ENCODE assay signal across 27 cellular contexts in the genomic region with DNA sequence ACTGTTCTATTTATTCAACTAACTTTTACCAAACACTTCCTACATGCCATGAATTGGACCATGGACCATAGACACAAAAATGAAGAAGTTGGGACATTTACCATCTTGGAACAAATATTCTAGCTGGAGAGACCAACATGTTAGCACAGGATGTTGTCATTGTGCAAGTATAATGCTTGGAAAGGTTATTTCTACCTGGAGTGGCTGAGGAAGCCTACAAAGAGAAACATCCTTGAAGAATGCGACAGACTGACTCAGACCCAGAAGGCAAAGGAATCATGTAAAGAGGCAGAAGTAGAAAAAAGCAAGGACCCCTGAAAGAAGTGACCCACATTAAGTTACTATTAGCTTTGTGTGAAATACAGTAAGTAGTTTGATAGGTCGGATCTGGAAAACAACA.
"Had no signal": no experiment of that assay in that cellular context is flagged by ENCODE, and none has a peak within 500 bp of the region (broad histone marks: within the 10 kb centered on the region; RNA-seq: fewer than 3 reads in every experiment).

No MANE protein-coding gene starts in this region.

- H3K9me3 ChIP-seq: ovary, sigmoid colon, thyroid gland, upper lobe of left lung had no signal

- H3K27ac Mint-ChIP-seq: nephron; neural progenitor cell; progenitor cell of endocrine pancreas; stimulated activated effector memory CD8-positive, alpha-beta T cell treated with anti-CD3 and anti-CD28 coated beads, Interleukin-12 subunit alpha, Interleukin-12 subunit beta, amount 100 ng/mL, for 72 hours; stimulated activated naive B cell treated with anti-CD40 and anti-IgM and Interleukin-4, amounts not matched to agents 10 μg/mL and 1 μg/mL and 100 μg/mL, for 72 hours; stimulated activated naive CD8-positive, alpha-beta T cell treated with anti-CD3 and anti-CD28 coated beads, Interleukin-15, Interleukin-2, amounts not matched to agents 100 ng/mL and 50 ng/mL, for 24 hours had no signal

- H3K36me3 ChIP-seq: neural progenitor cell, ovary, right lobe of liver, sigmoid colon, stomach, thoracic aorta, thyroid gland, tibial nerve, upper lobe of left lung, vagina had no signal

- H3K4me3 Mint-ChIP-seq: nephron; neural progenitor cell; stimulated activated effector memory CD8-positive, alpha-beta T cell treated with anti-CD3 and anti-CD28 coated beads, Interleukin-12 subunit alpha, Interleukin-12 subunit beta, amount 100 ng/mL, for 72 hours; stimulated activated naive B cell treated with anti-CD40 and anti-IgM and Interleukin-4, amounts not matched to agents 10 μg/mL and 1 μg/mL and 100 μg/mL, for 72 hours; stimulated activated naive CD8-positive, alpha-beta T cell treated with anti-CD3 and anti-CD28 coated beads, Interleukin-15, Interleukin-2, amounts not matched to agents 100 ng/mL and 50 ng/mL, for 24 hours had no signal

- H3K9me3 Mint-ChIP-seq: stimulated activated effector memory CD8-positive, alpha-beta T cell treated with anti-CD3 and anti-CD28 coated beads, Interleukin-12 subunit alpha, Interleukin-12 subunit beta, amount 100 ng/mL, for 72 hours had no signal

- H3K36me3 Mint-ChIP-seq: neural progenitor cell; stimulated activated effector memory CD8-positive, alpha-beta T cell treated with anti-CD3 and anti-CD28 coated beads, Interleukin-12 subunit alpha, Interleukin-12 subunit beta, amount 100 ng/mL, for 72 hours; stimulated activated naive B cell treated with anti-CD40 and anti-IgM and Interleukin-4, amounts not matched to agents 10 μg/mL and 1 μg/mL and 100 μg/mL, for 72 hours had no signal

- H3K27me3 Mint-ChIP-seq: stimulated activated naive CD8-positive, alpha-beta T cell treated with anti-CD3 and anti-CD28 coated beads, Interleukin-15, Interleukin-2, amounts not matched to agents 100 ng/mL and 50 ng/mL, for 24 hours had no signal

- ATAC-seq: psoas muscle; right cardiac atrium; right lobe of liver; stimulated activated effector memory CD8-positive, alpha-beta T cell treated with anti-CD3 and anti-CD28 coated beads, Interleukin-12 subunit alpha, Interleukin-12 subunit beta, amount 100 ng/mL, for 72 hours; stimulated activated naive B cell treated with anti-CD40 and anti-IgM and Interleukin-4, amounts not matched to agents 10 μg/mL and 1 μg/mL and 100 μg/mL, for 72 hours had no signal

- H3K4me1 ChIP-seq: neural progenitor cell, parathyroid adenoma, psoas muscle, right lobe of liver, sigmoid colon, stomach, thyroid gland, tibial nerve, upper lobe of left lung, vagina had no signal

- DNase-seq: occipital lobe; ovary; posterior cingulate gyrus; psoas muscle; right cardiac atrium; right lobe of liver; sigmoid colon; small intestine; stimulated activated CD4-positive, alpha-beta T cell treated with anti-CD3 and anti-CD28 coated beads, Interleukin-15, amount 100 ng/mL, for 24 hours; stimulated activated CD4-positive, alpha-beta T cell treated with anti-CD3 and anti-CD28 coated beads, Interleukin-2, amount 100 ng/mL, for 24 hours; stimulated activated CD4-positive, alpha-beta T cell treated with anti-CD3 and anti-CD28 coated beads, Interleukin-2, amount 100 ng/mL, for 48 hours; stimulated activated CD4-positive, alpha-beta T cell treated with anti-CD3 and anti-CD28 coated beads, Interleukin-4, amount 100 ng/mL, for 24 hours; stimulated activated naive B cell treated with anti-CD40 and anti-IgM and Interleukin-4, amounts not matched to agents 10 μg/mL and 1 μg/mL and 100 μg/mL, for 72 hours; stimulated activated naive CD4-positive, alpha-beta T cell treated with Interleukin-2 at 50 U/mL for 16 hours; stomach; thyroid gland; trophoblast cell; upper lobe of left lung had no signal

- H3K4me1 Mint-ChIP-seq: nephron; neural progenitor cell; stimulated activated effector memory CD8-positive, alpha-beta T cell treated with anti-CD3 and anti-CD28 coated beads, Interleukin-12 subunit alpha, Interleukin-12 subunit beta, amount 100 ng/mL, for 72 hours; stimulated activated naive B cell treated with anti-CD40 and anti-IgM and Interleukin-4, amounts not matched to agents 10 μg/mL and 1 μg/mL and 100 μg/mL, for 72 hours had no signal

- H3K4me3 ChIP-seq: neural progenitor cell, ovary, psoas muscle, right lobe of liver, sigmoid colon, stomach, thoracic aorta, thyroid gland, tibial nerve, upper lobe of left lung, vagina had no signal

- H3K27ac ChIP-seq: neural progenitor cell, ovary, parathyroid adenoma, psoas muscle, right lobe of liver, sigmoid colon, stomach, thoracic aorta, thyroid gland, tibial nerve, upper lobe of left lung, vagina had no signal

- H3K27me3 ChIP-seq: neural progenitor cell, ovary, right lobe of liver, sigmoid colon, stomach, thyroid gland, tibial nerve, upper lobe of left lung, vagina had no signal
